ENCODE assay signal across 1 cellular context in genomic region chr6:85404497-85405174, GRCh38.
TF ChIP-seq lines count a peak whose summit lies in the region.

No MANE protein-coding gene starts in this region.

TF ChIP-seq in HCT116, 20 proteins besides CTCF, POLR2A, EP300 and RAD21 (continued from another document):
- TF ChIP-seq EZH2phosphoT487 (IDR thresholded peaks at IDR 0.05; ENCODE audit: borderline replicate concordance) (no peak), EZH2 (IDR thresholded peaks at IDR 0.05) (no peak), CEBPB (IDR thresholded peaks at IDR 0.05; ENCODE audit: low read depth) (no peak), ZNF274 (IDR thresholded peaks at IDR 0.05; ENCODE audit: low read depth, low read length) (no peak), JUND (IDR thresholded peaks at IDR 0.05) (peak; percentile 49), EGR1 (IDR thresholded peaks at IDR 0.05; ENCODE audit: low read depth) (peak; percentile 91), ELF1 (IDR thresholded peaks at IDR 0.05; ENCODE audit: borderline replicate concordance, low read depth) (no peak), ZFX (IDR thresholded peaks at IDR 0.05) (no peak), TCF7L2 (IDR thresholded peaks at IDR 0.05; ENCODE audit: borderline replicate concordance, extremely low read depth, insufficient read depth, insufficient read length) (no peak)
- TF ChIP-seq, protein P1, sequence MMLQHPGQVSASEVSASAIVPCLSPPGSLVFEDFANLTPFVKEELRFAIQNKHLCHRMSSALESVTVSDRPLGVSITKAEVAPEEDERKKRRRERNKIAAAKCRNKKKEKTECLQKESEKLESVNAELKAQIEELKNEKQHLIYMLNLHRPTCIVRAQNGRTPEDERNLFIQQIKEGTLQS (IDR thresholded peaks at IDR 0.05): no peak
- TF ChIP-seq, protein P2, sequence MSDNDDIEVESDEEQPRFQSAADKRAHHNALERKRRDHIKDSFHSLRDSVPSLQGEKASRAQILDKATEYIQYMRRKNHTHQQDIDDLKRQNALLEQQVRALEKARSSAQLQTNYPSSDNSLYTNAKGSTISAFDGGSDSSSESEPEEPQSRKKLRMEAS (IDR thresholded peaks at IDR 0.05): peak; percentile 19; the same call in 1 of the 2 replicates
